In the genomic region with DNA sequence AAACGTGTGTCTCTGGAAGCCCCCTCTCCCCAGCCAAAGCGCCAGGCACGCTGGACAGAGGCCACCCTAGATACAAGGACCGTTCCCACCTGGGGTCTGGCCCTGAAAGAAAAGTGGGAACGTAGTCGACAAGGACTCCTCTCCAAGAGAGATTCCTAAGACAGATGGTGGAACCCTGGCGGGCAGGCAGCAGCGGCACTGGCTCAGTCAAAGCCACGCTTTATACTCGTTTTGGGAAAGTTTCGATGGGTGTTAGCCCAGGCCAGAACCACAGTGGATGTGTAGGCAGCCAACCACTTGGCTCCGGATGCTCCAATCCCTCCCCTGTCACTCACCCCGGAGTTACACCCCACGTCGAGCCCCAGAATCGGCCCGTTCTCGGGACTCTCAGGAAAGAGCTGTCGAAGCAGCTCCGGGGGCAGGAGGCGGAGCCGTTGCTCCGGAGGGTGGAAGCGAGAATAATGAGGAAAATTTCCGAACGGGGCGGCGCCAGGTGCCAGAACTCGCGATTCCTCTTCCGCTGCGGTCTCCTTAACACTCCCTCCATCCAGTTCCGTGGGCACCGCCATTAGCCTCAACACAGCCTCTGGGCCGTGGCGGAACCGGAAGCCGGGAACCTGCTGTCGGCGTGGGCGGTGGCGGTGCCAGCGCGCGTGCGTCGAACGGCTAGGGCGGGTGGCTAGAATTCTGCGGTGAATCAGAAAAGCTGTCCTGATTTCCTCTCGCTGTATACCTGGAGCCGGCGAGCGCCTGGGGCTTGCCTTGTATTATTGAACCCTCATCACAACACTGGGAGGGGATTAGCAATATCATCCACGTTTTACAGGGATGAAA, we compare ENCODE assay signal across 1 cellular context.
TF ChIP-seq lines count a peak whose summit lies in the region.

A gene with protein sequence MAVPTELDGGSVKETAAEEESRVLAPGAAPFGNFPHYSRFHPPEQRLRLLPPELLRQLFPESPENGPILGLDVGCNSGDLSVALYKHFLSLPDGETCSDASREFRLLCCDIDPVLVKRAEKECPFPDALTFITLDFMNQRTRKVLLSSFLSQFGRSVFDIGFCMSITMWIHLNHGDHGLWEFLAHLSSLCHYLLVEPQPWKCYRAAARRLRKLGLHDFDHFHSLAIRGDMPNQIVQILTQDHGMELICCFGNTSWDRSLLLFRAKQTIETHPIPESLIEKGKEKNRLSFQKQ (minus strand): TSS at position 588 of the 834 bp plus-strand sequence. CDS start 19 bp downstream, at position 569.

TF ChIP-seq in HepG2, 621 proteins besides CTCF, POLR2A, EP300 and RAD21 (continued from another document and continues in another):
- TF ChIP-seq ZNF18 (CRISPR knock-in tag; IDR thresholded peaks at IDR 0.05; ENCODE audit: insufficient replicate concordance) (no peak), ZBTB33 (CRISPR knock-in tag; IDR thresholded peaks at IDR 0.05) (no peak), NFYB (CRISPR knock-in tag; IDR thresholded peaks at IDR 0.05) (0 out of 2 replicates have a peak, but pooled peaks have one; percentile 22), PHB2 (IDR thresholded peaks at IDR 0.05; ENCODE audit: partially characterized antibody) (no peak), ZSCAN29 (CRISPR knock-in tag; conservative IDR thresholded peaks at IDR 0.05) (no peak), GMEB2 (CRISPR knock-in tag; IDR thresholded peaks at IDR 0.05; ENCODE audit: low read depth) (no peak), PRDM10 (CRISPR knock-in tag; IDR thresholded peaks at IDR 0.05; ENCODE audit: low read depth) (no peak), JUN (CRISPR knock-in tag; IDR thresholded peaks at IDR 0.05) (no peak), ZXDC (CRISPR knock-in tag; IDR thresholded peaks at IDR 0.05) (peak; percentile 77), ZNF792 (CRISPR knock-in tag; IDR thresholded peaks at IDR 0.05) (peak; percentile 66), ZNF678 (CRISPR knock-in tag; IDR thresholded peaks at IDR 0.05) (0 out of 2 replicates have a peak, but pooled peaks have one; percentile 30), IRF1 (CRISPR knock-in tag; IDR thresholded peaks at IDR 0.05; ENCODE audit: low read depth) (no peak), IKZF1 (IDR thresholded peaks at IDR 0.05) (no peak), MEIS2 (CRISPR knock-in tag; IDR thresholded peaks at IDR 0.05) (peak; percentile 41; the same call in 1 of the 2 replicates), SNAPC5 (CRISPR knock-in tag; IDR thresholded peaks at IDR 0.05; ENCODE audit: borderline replicate concordance) (no peak)
- TF ChIP-seq, protein P1, sequence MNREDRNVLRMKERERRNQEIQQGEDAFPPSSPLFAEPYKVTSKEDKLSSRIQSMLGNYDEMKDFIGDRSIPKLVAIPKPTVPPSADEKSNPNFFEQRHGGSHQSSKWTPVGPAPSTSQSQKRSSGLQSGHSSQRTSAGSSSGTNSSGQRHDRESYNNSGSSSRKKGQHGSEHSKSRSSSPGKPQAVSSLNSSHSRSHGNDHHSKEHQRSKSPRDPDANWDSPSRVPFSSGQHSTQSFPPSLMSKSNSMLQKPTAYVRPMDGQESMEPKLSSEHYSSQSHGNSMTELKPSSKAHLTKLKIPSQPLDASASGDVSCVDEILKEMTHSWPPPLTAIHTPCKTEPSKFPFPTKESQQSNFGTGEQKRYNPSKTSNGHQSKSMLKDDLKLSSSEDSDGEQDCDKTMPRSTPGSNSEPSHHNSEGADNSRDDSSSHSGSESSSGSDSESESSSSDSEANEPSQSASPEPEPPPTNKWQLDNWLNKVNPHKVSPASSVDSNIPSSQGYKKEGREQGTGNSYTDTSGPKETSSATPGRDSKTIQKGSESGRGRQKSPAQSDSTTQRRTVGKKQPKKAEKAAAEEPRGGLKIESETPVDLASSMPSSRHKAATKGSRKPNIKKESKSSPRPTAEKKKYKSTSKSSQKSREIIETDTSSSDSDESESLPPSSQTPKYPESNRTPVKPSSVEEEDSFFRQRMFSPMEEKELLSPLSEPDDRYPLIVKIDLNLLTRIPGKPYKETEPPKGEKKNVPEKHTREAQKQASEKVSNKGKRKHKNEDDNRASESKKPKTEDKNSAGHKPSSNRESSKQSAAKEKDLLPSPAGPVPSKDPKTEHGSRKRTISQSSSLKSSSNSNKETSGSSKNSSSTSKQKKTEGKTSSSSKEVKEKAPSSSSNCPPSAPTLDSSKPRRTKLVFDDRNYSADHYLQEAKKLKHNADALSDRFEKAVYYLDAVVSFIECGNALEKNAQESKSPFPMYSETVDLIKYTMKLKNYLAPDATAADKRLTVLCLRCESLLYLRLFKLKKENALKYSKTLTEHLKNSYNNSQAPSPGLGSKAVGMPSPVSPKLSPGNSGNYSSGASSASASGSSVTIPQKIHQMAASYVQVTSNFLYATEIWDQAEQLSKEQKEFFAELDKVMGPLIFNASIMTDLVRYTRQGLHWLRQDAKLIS (CRISPR knock-in tag; IDR thresholded peaks at IDR 0.05) = no peak; the same call in 1 of the 2 replicates
- TF ChIP-seq, protein P2, sequence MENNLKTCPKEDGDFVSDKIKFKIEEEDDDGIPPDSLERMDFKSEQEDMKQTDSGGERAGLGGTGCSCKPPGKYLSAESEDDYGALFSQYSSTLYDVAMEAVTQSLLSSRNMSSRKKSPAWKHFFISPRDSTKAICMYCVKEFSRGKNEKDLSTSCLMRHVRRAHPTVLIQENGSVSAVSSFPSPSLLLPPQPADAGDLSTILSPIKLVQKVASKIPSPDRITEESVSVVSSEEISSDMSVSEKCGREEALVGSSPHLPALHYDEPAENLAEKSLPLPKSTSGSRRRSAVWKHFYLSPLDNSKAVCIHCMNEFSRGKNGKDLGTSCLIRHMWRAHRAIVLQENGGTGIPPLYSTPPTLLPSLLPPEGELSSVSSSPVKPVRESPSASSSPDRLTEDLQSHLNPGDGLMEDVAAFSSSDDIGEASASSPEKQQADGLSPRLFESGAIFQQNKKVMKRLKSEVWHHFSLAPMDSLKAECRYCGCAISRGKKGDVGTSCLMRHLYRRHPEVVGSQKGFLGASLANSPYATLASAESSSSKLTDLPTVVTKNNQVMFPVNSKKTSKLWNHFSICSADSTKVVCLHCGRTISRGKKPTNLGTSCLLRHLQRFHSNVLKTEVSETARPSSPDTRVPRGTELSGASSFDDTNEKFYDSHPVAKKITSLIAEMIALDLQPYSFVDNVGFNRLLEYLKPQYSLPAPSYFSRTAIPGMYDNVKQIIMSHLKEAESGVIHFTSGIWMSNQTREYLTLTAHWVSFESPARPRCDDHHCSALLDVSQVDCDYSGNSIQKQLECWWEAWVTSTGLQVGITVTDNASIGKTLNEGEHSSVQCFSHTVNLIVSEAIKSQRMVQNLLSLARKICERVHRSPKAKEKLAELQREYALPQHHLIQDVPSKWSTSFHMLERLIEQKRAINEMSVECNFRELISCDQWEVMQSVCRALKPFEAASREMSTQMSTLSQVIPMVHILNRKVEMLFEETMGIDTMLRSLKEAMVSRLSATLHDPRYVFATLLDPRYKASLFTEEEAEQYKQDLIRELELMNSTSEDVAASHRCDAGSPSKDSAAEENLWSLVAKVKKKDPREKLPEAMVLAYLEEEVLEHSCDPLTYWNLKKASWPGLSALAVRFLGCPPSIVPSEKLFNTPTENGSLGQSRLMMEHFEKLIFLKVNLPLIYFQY (CRISPR knock-in tag; IDR thresholded peaks at IDR 0.05; ENCODE audit: borderline replicate concordance) = peak; percentile 98
- TF ChIP-seq, protein P3, sequence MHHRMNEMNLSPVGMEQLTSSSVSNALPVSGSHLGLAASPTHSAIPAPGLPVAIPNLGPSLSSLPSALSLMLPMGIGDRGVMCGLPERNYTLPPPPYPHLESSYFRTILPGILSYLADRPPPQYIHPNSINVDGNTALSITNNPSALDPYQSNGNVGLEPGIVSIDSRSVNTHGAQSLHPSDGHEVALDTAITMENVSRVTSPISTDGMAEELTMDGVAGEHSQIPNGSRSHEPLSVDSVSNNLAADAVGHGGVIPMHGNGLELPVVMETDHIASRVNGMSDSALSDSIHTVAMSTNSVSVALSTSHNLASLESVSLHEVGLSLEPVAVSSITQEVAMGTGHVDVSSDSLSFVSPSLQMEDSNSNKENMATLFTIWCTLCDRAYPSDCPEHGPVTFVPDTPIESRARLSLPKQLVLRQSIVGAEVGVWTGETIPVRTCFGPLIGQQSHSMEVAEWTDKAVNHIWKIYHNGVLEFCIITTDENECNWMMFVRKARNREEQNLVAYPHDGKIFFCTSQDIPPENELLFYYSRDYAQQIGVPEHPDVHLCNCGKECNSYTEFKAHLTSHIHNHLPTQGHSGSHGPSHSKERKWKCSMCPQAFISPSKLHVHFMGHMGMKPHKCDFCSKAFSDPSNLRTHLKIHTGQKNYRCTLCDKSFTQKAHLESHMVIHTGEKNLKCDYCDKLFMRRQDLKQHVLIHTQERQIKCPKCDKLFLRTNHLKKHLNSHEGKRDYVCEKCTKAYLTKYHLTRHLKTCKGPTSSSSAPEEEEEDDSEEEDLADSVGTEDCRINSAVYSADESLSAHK (CRISPR knock-in tag; IDR thresholded peaks at IDR 0.05; ENCODE audit: borderline replicate concordance) = no peak
